Comparison of ENCODE assay signal across 17 cellular contexts in the genomic region with DNA sequence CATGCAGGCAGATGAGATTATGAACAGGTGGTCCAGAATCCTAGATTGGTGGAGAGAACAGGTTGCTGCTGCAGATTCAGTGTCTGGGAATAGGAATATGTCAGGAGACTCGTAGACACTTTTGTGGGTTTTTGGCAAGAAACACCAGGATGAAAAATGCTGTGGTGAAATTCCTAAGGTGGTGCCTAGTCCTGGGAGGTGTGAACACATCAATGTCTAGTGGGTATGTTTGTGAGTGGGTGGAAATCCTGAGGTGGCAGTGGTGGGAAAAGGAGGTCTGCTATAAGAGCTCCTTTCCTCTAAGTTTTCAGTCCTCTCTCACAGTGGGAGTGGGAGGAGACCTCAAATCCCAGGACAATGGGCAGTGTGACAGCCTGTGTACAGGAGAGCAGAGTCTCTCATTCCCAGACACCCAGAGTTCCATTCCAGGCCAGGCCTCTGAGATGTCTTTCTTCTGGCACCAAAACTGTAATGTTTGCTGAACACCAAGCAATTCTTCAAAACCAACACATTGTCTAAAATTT.
DNase-seq lines count a peak whose midpoint lies in the region; ATAC-seq and TF ChIP-seq lines count a peak whose summit lies in the region.
"Had no signal": no experiment of that assay in that cellular context is flagged by ENCODE, and none has a peak within 500 bp of the region (broad histone marks: within the 10 kb centered on the region; RNA-seq: fewer than 3 reads in every experiment).

No MANE protein-coding gene starts in this region.

- H3K9me3 ChIP-seq in DOHH2 (ENCODE audit: control insufficient read depth, insufficient read depth, low read length): peaks cover 45% of the 10 kb centered on the region
- H3K9me3 ChIP-seq in adipocyte (ENCODE audit: control insufficient read depth, low read length): peaks cover 4% of the 10 kb centered on the region
- peaks cover 0 to 17% (median 0%) of the 10 kb centered on the region in 5 donors for H3K9me3 ChIP-seq in subcutaneous abdominal adipose tissue (ENCODE audit: control insufficient read depth in 5 of 5, low read length in 5 of 5)

- peaks cover 68% of the 10 kb centered on the region for H3K4me1 ChIP-seq in DOHH2 (ENCODE audit: control insufficient read depth, low read length)
- peaks cover 63% of the 10 kb centered on the region for H3K4me1 ChIP-seq in adipocyte (ENCODE audit: control insufficient read depth, insufficient read depth, low read length)
- peaks cover 5 to 95% (median 84%) of the 10 kb centered on the region in 5 donors for H3K4me1 ChIP-seq in subcutaneous abdominal adipose tissue (ENCODE audit: control insufficient read depth in 5 of 5, insufficient read depth in 5 of 5, low read length in 5 of 5)

- DNase-seq in adipocyte (ENCODE audit: low read depth): no peak
- DNase-seq in epithelial cell of prostate (ENCODE audit: low read depth, low spot score): no peak
- DNase-seq in CD1c-positive myeloid dendritic cell (ENCODE audit: extremely low spot score): no peak
- DNase-seq in ecto neural progenitor cell (ENCODE audit: low spot score): no peak
- DNase-seq: ACHN; DMS 273 treated with DMSO at 0.1 percent for 48 hours; EL; HFFc6; MV-4-11; NCI-H1436; NCI-H2081 treated with DMSO at 0.1 percent for 48 hours; NCI-H524; NK-92 treated with Interleukin-12 subunit alpha and Interleukin-12 subunit beta, amount 100 ng/mL, for 24 hours; PC-3 had no signal

- H3K36me3 ChIP-seq in DOHH2 (ENCODE audit: control insufficient read depth, low read length): peaks cover 89% of the 10 kb centered on the region
- peaks cover 55% of the 10 kb centered on the region for H3K36me3 ChIP-seq in adipocyte (ENCODE audit: control insufficient read depth, insufficient read depth, low read length, severe bottlenecking)
- H3K36me3 ChIP-seq in subcutaneous abdominal adipose tissue (ENCODE audit: control insufficient read depth in 5 of 5, insufficient read depth in 5 of 5, low read length in 5 of 5): peaks cover 3 to 24% (median 10%) of the 10 kb centered on the region in 5 donors

- no peak for ATAC-seq in HG03378 (IDR thresholded peaks at IDR 0.05; ENCODE audit: unreplicated experiment)
- ATAC-seq: PC-3 had no signal

- peaks cover 5% of the 10 kb centered on the region for H3F3A ChIP-seq in DOHH2 (ENCODE audit: control insufficient read depth, insufficient read depth)

- H3K9ac ChIP-seq in adipocyte (ENCODE audit: low read length): peak overlapping the region; percentile 99
- peak overlapping the region in 2 of 5 donors; percentile 25 to 48 for H3K9ac ChIP-seq in subcutaneous abdominal adipose tissue (ENCODE audit: low read length in 5 of 5)

- H3K27ac ChIP-seq in DOHH2 (ENCODE audit: low read depth, low read length) (peak overlapping the region; percentile 79; the same call in 1 of the 2 replicates), epithelial cell of prostate (peak overlapping the region; percentile 98), subcutaneous abdominal adipose tissue (ENCODE audit: low read depth, low read length) (peak overlapping the region; percentile 90)

- no peaks in the 10 kb centered on the region for H3K27me3 ChIP-seq in DOHH2 (ENCODE audit: control insufficient read depth, low read length)
- H3K27me3 ChIP-seq in adipocyte (replicated peaks; ENCODE audit: control insufficient read depth, insufficient read depth, low read length): no peaks in the 10 kb centered on the region
- no peaks in the 10 kb centered on the region for H3K27me3 ChIP-seq in subcutaneous abdominal adipose tissue (ENCODE audit: control insufficient read depth in 5 of 5, insufficient read depth in 4 of 5, low read length in 5 of 5)

- no peaks in the 10 kb centered on the region for H4K20me1 ChIP-seq in DOHH2 (ENCODE audit: control insufficient read depth, insufficient read depth, low read depth, low read length)

- peaks cover 89% of the 10 kb centered on the region for H3K79me2 ChIP-seq in DOHH2 (ENCODE audit: control insufficient read depth, low read length)

- no peak for TF ChIP-seq CTCF in DOHH2 (IDR thresholded peaks at IDR 0.05; ENCODE audit: low read depth, low read length, poor library complexity, severe bottlenecking)

- H3K4me2 ChIP-seq in DOHH2 (ENCODE audit: low read length): peak overlapping the region; percentile 1; the same call in 1 of the 2 replicates

- no peaks in the 10 kb centered on the region for H3K9me2 ChIP-seq in DOHH2 (replicated peaks; ENCODE audit: control insufficient read depth, low read length)

- H3K4me3 ChIP-seq in DOHH2 (ENCODE audit: low read length) (no peak overlapping the region), adipocyte (ENCODE audit: low read length) (peak overlapping the region; percentile 98), subcutaneous abdominal adipose tissue (ENCODE audit: low read depth in 1 of 5, low read length in 5 of 5) (peak overlapping the region in 1 of 5 donors; percentile 14)
